ENCODE assay signal across 1 cellular context in the genomic region with DNA sequence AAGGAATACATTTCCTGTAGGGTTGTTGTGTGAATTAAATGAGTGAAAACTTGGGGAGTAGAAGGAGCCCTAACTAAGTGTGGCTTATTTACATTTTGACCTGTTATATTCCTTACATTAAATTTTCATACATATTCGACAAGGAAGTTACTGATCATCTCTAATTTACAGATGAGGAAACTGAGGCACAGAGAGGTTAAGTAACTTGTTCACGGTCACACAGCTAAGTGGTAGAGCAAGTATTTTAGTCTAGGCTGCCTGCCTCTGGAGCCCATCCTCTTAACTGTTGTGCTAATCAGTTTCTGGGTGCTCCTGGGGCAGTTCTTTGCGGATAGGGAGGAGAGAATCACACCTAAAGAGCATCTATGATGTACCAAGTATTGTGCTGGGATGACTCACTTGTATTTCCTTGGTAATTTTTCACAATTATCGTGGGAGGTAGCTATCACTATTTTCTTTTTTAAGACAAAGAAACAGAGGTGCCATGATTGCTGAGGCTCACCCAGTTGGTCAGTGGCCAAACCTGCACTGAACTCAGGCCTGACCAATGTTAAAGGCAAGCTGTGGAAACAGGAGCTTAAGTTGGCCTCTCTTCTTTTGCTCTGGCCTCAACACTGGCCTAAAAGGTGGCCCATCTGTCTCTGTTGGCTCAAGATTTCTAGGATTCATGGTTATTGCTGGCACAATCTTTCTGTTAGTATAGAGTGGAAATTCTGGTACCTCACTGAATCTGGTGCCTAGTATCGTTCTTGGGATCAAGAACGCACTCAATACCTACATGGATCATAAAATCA.
TF ChIP-seq lines count a peak whose summit lies in the region.

No MANE protein-coding gene starts in this region.

TF ChIP-seq in K562, 482 proteins besides CTCF, POLR2A, EP300 and RAD21 (continued from another document and continues in another):
- TF ChIP-seq PBX2 (CRISPR knock-in tag; IDR thresholded peaks at IDR 0.05; ENCODE audit: low read depth) (no peak), PBX2 (tag; conservative IDR thresholded peaks at IDR 0.05; ENCODE audit: low read depth) (no peak), ZBTB34 (CRISPR knock-in tag; IDR thresholded peaks at IDR 0.05) (no peak), HES1 (IDR thresholded peaks at IDR 0.05; ENCODE audit: low read depth) (no peak), ETS2 (tag; IDR thresholded peaks at IDR 0.05; ENCODE audit: borderline replicate concordance, poor library complexity, severe bottlenecking) (no peak), SMARCB1 (IDR thresholded peaks at IDR 0.05; ENCODE audit: insufficient read length, low read depth) (no peak), ZBTB8A (IDR thresholded peaks at IDR 0.05; ENCODE audit: partially characterized antibody) (no peak), PRDM10 (IDR thresholded peaks at IDR 0.05; ENCODE audit: partially characterized antibody) (no peak), FOXA3 (CRISPR knock-in tag; conservative IDR thresholded peaks at IDR 0.05 in 1 of 2, IDR thresholded peaks at IDR 0.05 in 1 of 2) (no peak), FOXA1 (IDR thresholded peaks at IDR 0.05; ENCODE audit: borderline replicate concordance) (no peak), ARID2 (IDR thresholded peaks at IDR 0.05) (no peak), SMAD2 (IDR thresholded peaks at IDR 0.05; ENCODE audit: low read depth, low read length) (no peak), HINFP (tag; conservative IDR thresholded peaks at IDR 0.05; ENCODE audit: low read depth) (no peak), GABPA (tag; conservative IDR thresholded peaks at IDR 0.05; ENCODE audit: low read depth) (no peak), PYGO2 (tag; IDR thresholded peaks at IDR 0.05) (no peak), TCF7L2 (IDR thresholded peaks at IDR 0.05; ENCODE audit: low read depth, low read length) (no peak), HNRNPL (IDR thresholded peaks at IDR 0.05; ENCODE audit: low read depth, low read length) (no peak), ZBTB1 (CRISPR knock-in tag; IDR thresholded peaks at IDR 0.05; ENCODE audit: borderline replicate concordance, low read depth) (no peak), PPARD (CRISPR knock-in tag; IDR thresholded peaks at IDR 0.05) (no peak), ADNP (tag; IDR thresholded peaks at IDR 0.05) (0 out of 2 replicates have a peak, but pooled peaks have one; percentile 31), KDM1A (IDR thresholded peaks at IDR 0.05) (peak; percentile 17 to 28; a peak in 1 of 4 replicates), ZNF668 (CRISPR knock-in tag; IDR thresholded peaks at IDR 0.05) (no peak), HDAC6 (IDR thresholded peaks at IDR 0.05; ENCODE audit: low read depth, low read length) (no peak), NFIC (IDR thresholded peaks at IDR 0.05) (no peak), ARHGAP35 (IDR thresholded peaks at IDR 0.05; ENCODE audit: partially characterized antibody) (no peak), THAP12 (CRISPR knock-in tag; IDR thresholded peaks at IDR 0.05) (no peak), ZFP36 (IDR thresholded peaks at IDR 0.05; ENCODE audit: low read depth, low read length, partially characterized antibody) (peak; percentile 60), ZNF398 (CRISPR knock-in tag; IDR thresholded peaks at IDR 0.05) (no peak)
- TF ChIP-seq, protein P1, sequence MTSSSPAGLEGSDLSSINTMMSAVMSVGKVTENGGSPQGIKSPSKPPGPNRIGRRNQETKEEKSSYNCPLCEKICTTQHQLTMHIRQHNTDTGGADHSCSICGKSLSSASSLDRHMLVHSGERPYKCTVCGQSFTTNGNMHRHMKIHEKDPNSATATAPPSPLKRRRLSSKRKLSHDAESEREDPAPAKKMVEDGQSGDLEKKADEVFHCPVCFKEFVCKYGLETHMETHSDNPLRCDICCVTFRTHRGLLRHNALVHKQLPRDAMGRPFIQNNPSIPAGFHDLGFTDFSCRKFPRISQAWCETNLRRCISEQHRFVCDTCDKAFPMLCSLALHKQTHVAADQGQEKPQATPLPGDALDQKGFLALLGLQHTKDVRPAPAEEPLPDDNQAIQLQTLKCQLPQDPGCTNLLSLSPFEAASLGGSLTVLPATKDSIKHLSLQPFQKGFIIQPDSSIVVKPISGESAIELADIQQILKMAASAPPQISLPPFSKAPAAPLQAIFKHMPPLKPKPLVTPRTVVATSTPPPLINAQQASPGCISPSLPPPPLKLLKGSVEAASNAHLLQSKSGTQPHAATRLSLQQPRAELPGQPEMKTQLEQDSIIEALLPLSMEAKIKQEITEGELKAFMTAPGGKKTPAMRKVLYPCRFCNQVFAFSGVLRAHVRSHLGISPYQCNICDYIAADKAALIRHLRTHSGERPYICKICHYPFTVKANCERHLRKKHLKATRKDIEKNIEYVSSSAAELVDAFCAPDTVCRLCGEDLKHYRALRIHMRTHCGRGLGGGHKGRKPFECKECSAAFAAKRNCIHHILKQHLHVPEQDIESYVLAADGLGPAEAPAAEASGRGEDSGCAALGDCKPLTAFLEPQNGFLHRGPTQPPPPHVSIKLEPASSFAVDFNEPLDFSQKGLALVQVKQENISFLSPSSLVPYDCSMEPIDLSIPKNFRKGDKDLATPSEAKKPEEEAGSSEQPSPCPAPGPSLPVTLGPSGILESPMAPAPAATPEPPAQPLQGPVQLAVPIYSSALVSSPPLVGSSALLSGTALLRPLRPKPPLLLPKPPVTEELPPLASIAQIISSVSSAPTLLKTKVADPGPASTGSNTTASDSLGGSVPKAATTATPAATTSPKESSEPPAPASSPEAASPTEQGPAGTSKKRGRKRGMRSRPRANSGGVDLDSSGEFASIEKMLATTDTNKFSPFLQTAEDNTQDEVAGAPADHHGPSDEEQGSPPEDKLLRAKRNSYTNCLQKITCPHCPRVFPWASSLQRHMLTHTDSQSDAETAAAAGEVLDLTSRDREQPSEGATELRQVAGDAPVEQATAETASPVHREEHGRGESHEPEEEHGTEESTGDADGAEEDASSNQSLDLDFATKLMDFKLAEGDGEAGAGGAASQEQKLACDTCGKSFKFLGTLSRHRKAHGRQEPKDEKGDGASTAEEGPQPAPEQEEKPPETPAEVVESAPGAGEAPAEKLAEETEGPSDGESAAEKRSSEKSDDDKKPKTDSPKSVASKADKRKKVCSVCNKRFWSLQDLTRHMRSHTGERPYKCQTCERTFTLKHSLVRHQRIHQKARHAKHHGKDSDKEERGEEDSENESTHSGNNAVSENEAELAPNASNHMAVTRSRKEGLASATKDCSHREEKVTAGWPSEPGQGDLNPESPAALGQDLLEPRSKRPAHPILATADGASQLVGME (CRISPR knock-in tag; IDR thresholded peaks at IDR 0.05) = no peak
- TF ChIP-seq, protein P2, sequence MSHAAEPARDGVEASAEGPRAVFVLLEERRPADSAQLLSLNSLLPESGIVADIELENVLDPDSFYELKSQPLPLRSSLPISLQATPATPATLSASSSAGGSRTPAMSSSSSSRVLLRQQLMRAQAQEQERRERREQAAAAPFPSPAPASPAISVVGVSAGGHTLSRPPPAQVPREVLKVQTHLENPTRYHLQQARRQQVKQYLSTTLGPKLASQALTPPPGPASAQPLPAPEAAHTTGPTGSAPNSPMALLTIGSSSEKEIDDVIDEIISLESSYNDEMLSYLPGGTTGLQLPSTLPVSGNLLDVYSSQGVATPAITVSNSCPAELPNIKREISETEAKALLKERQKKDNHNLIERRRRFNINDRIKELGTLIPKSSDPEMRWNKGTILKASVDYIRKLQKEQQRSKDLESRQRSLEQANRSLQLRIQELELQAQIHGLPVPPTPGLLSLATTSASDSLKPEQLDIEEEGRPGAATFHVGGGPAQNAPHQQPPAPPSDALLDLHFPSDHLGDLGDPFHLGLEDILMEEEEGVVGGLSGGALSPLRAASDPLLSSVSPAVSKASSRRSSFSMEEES (CRISPR knock-in tag; IDR thresholded peaks at IDR 0.05) = peak; percentile 33; the same call in 1 of the 2 replicates
